In the genomic region with DNA sequence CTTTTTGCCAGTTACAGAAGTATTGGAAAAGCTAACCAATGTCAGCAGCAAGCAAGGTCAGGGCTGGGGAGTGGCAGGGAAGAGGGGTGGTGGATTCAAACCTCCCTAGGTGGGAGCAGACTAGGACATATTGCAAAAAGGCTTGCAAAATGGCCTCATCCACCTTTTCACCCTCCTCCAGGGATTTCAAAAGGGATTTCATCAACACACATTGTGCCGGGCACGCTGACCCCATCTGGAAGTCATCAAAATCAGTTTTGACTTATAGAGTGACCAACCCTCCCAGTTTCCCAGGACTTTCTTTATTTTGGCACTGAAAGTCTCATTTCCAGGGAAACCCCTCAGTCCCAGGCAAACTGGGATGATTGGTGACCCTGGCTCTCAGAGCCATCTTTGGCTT, we compare ENCODE assay signal across 15 cellular contexts.
"Had no signal": no experiment of that assay in that cellular context is flagged by ENCODE, and none has a peak within 500 bp of the region (broad histone marks: within the 10 kb centered on the region; RNA-seq: fewer than 3 reads in every experiment).

No MANE protein-coding gene starts in this region.

- H3K9me3 Mint-ChIP-seq: activated naive CD4-positive, alpha-beta T cell treated with anti-CD3 and anti-CD28 coated beads for 36 hours; activated T-helper 1 cell treated with anti-CD3 and anti-CD28 coated beads, Interleukin-12 subunit alpha, Interleukin-12 subunit beta, Interleukin-2, Interleukin-4 antibody, amounts not matched to agents 30 ng/mL and 10 ng/mL and 1 ng/mL, durations not matched to agents 14 hours and 24 hours and 36 hours; central memory CD8-positive, alpha-beta T cell; effector memory CD8-positive, alpha-beta T cell had no signal

- H3K4me1 Mint-ChIP-seq: central memory CD8-positive, alpha-beta T cell had no signal

- H3K27ac Mint-ChIP-seq: activated CD8-positive, alpha-beta T cell treated with anti-CD3 and anti-CD28 coated beads, Interleukin-2, amount 10 ng/mL, durations not matched to agents 7 days and 5 days; activated naive CD4-positive, alpha-beta T cell treated with anti-CD3 and anti-CD28 coated beads for 36 hours; activated T-helper 1 cell treated with anti-CD3 and anti-CD28 coated beads, Interleukin-12 subunit alpha, Interleukin-12 subunit beta, Interleukin-2, Interleukin-4 antibody, amounts not matched to agents 30 ng/mL and 10 ng/mL and 1 ng/mL, durations not matched to agents 14 hours and 24 hours and 36 hours; effector memory CD8-positive, alpha-beta T cell had no signal

- DNase-seq: activated CD4-positive, alpha-beta T cell treated with anti-CD3 and anti-CD28 coated beads for 4 hours; activated CD8-positive, alpha-beta memory T cell treated with anti-CD3 and anti-CD28 coated beads, Interleukin-2, amount 50 U/mL, for 48 hours; activated CD8-positive, alpha-beta T cell treated with anti-CD3 and anti-CD28 coated beads, Interleukin-2, amount 10 ng/mL, durations not matched to agents 7 days and 5 days; activated naive CD4-positive, alpha-beta T cell treated with anti-CD3 and anti-CD28 coated beads for 36 hours; effector memory CD8-positive, alpha-beta T cell; hippocampal formation; left ventricle myocardium superior; mesendoderm; nephron progenitor cell; stimulated activated CD4-positive, alpha-beta T cell treated with anti-CD3 and anti-CD28 coated beads, Interleukin-4, amount 100 ng/mL, for 1 hour; stimulated activated CD8-positive, alpha-beta memory T cell treated with anti-CD3 and anti-CD28 coated beads, Interleukin-4, amount 100 ng/mL, for 48 hours; stimulated activated naive CD8-positive, alpha-beta T cell treated with anti-CD3 and anti-CD28 coated beads, Interleukin-15, Interleukin-2, amounts not matched to agents 100 U/mL and 50 U/mL, for 24 hours; T-helper 1 cell had no signal

- ATAC-seq: activated CD8-positive, alpha-beta T cell treated with anti-CD3 and anti-CD28 coated beads, Interleukin-2, amount 10 ng/mL, durations not matched to agents 7 days and 5 days; effector memory CD8-positive, alpha-beta T cell; left ventricle myocardium superior; stimulated activated naive CD8-positive, alpha-beta T cell treated with anti-CD3 and anti-CD28 coated beads, Interleukin-15, Interleukin-2, amounts not matched to agents 100 U/mL and 50 U/mL, for 24 hours had no signal

- H3K4me3 Mint-ChIP-seq: activated CD8-positive, alpha-beta T cell treated with anti-CD3 and anti-CD28 coated beads, Interleukin-2, amount 10 ng/mL, durations not matched to agents 7 days and 5 days; activated naive CD4-positive, alpha-beta T cell treated with anti-CD3 and anti-CD28 coated beads for 36 hours; activated T-helper 1 cell treated with anti-CD3 and anti-CD28 coated beads, Interleukin-12 subunit alpha, Interleukin-12 subunit beta, Interleukin-2, Interleukin-4 antibody, amounts not matched to agents 30 ng/mL and 10 ng/mL and 1 ng/mL, durations not matched to agents 14 hours and 24 hours and 36 hours; central memory CD8-positive, alpha-beta T cell; effector memory CD8-positive, alpha-beta T cell; nephron progenitor cell had no signal
